In the genomic region with DNA sequence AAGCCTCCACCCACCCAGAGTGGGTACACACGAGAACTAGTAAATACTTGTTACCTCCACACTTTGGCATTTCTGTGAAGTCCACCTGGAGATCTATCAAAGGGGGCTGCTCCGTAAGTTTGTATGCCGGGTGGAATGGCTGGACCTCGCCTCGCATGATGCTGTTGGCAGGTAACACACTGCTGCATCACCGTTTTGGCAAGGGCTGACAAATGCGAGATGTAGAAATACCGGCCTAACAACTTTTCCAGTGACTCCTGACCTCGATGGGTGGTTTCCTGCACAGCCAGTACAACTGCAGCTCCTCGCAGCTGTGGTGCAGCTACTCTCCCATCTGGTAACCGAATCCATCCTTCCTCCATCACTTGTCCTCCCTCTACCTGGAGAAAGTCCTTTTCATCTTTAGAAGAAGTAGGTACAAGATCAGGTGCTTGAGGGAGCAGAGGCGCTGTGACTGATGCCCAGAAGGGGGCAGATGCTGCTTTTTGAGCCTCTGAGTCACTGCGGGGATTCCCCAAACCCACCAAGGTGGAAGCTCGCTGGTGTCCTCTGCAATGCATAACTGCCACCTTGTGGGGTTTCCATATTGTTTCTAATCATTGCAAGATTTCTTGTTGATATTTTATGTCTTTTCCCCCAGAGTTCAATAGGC, we compare ENCODE assay signal across 7 cellular contexts. TPM values are rescaled to one million over a fixed set of nuclear protein-coding genes. Genes with fewer than 3 reads are reported as not detected.
DNase-seq lines count a peak whose midpoint lies in the region; ATAC-seq and TF ChIP-seq lines count a peak whose summit lies in the region.
"Not testable (repeated sequence)": the region's sequence is repeated elsewhere in the genome, so short reads cannot be mapped to it uniquely, and the experiment has no call there.

No MANE protein-coding gene starts in this region.

- H3K36me3 Mint-ChIP-seq in activated T-cell treated with anti-CD3 and anti-CD28 coated beads, Interleukin-2, amount 50 U/mL, for 4 hours (ENCODE audit: insufficient read depth); neural progenitor cell: not testable (repeated sequence)

- peaks cover 26% of the 10 kb centered on the region for H3K27me3 Mint-ChIP-seq in activated T-cell treated with anti-CD3 and anti-CD28 coated beads, Interleukin-2, amount 50 U/mL, for 4 hours (ENCODE audit: low read depth)
- H3K27me3 Mint-ChIP-seq in neural progenitor cell (ENCODE audit: insufficient read depth, low read depth): not testable (repeated sequence)

- TF ChIP-seq CTCF in GM12872 (IDR thresholded peaks at IDR 0.05; ENCODE audit: insufficient read depth, low read depth, low read length): peak; percentile 35; the same call in 1 of the 3 replicates
- TF ChIP-seq CTCF in choroid plexus epithelial cell (conservative IDR thresholded peaks at IDR 0.05; ENCODE audit: low read depth, low read length): peak; percentile 27
- peak; percentile 56 for TF ChIP-seq CTCF in neural progenitor cell (IDR thresholded peaks at IDR 0.05)

- not testable (repeated sequence) for H3K4me2 ChIP-seq in neural progenitor cell

- not testable (repeated sequence) for H3K36me3 ChIP-seq in neural progenitor cell

- not testable (repeated sequence) for H4K20me1 ChIP-seq in neural progenitor cell (ENCODE audit: low read depth)

- not testable (repeated sequence) for H2AFZ ChIP-seq in neural progenitor cell (replicated peaks)

- H3K9me3 Mint-ChIP-seq in activated T-cell treated with anti-CD3 and anti-CD28 coated beads, Interleukin-2, amount 50 U/mL, for 4 hours: not testable (repeated sequence)
- H3K9me3 Mint-ChIP-seq in neural progenitor cell: peaks cover 11% of the 10 kb centered on the region

- DNase-seq in NCI-H1694 treated with DMSO at 0.1 percent for 48 hours (lab: John Stamatoyannopoulos, UW) (peak; percentile 3), neural progenitor cell (ENCODE audit: low spot score) (peak; percentile 47)
- DNase-seq in activated CD4-positive, alpha-beta T cell treated with anti-CD3 and anti-CD28 coated beads for 24 hours (ENCODE audit: low read depth in 2 of 2): peak; percentile 32 to 38
- DNase-seq in activated T-cell treated with anti-CD3 and anti-CD28 coated beads, Interleukin-2, amount 50 U/mL, for 4 hours: peak; percentile 11
- not testable (repeated sequence) for DNase-seq in choroid plexus epithelial cell (ENCODE audit: low read depth)
- peak; percentile 25 to 48 for DNase-seq in stimulated activated CD4-positive, alpha-beta T cell treated with anti-CD3 and anti-CD28 coated beads, Interleukin-4, amount 100 ng/mL, for 48 hours (ENCODE audit: low read depth in 2 of 2)

- not testable (repeated sequence) for H3K27ac Mint-ChIP-seq in neural progenitor cell

- H3K27ac ChIP-seq in neural progenitor cell: not testable (repeated sequence)

- not testable (repeated sequence) for H3K4me1 Mint-ChIP-seq in activated T-cell treated with anti-CD3 and anti-CD28 coated beads, Interleukin-2, amount 50 U/mL, for 4 hours (ENCODE audit: low read depth)
- peaks cover 24% of the 10 kb centered on the region for H3K4me1 Mint-ChIP-seq in neural progenitor cell

- H3K4me3 Mint-ChIP-seq in activated T-cell treated with anti-CD3 and anti-CD28 coated beads, Interleukin-2, amount 50 U/mL, for 4 hours; neural progenitor cell: not testable (repeated sequence)

- H3K4me3 ChIP-seq in choroid plexus epithelial cell (ENCODE audit: low read depth, low read length); neural progenitor cell: not testable (repeated sequence)

- not testable (repeated sequence) for H3K9ac ChIP-seq in neural progenitor cell

- H3K9me3 ChIP-seq in neural progenitor cell (ENCODE audit: low read depth): not testable (repeated sequence)

- H3K79me2 ChIP-seq in neural progenitor cell (ENCODE audit: low read depth): not testable (repeated sequence)

- H3F3A ChIP-seq in neural progenitor cell (ENCODE audit: low read depth): not testable (repeated sequence)

- not testable (repeated sequence) for H3K4me1 ChIP-seq in neural progenitor cell

- not testable (repeated sequence) for H3K27me3 ChIP-seq in neural progenitor cell

- not testable (repeated sequence) for ATAC-seq in activated T-cell treated with anti-CD3 and anti-CD28 coated beads, Interleukin-2, amount 50 U/mL, for 4 hours

RNA-seq across cellular contexts. Expression of gene PPP1R26, which starts 40.9 kb away (rescaled TPM):
- 1 to 10 TPM in 2 of 3 donors, under 1 TPM in 1; 0.94 to 2.4 (median 1.2) TPM for total RNA-seq in activated T-cell treated with anti-CD3 and anti-CD28 coated beads, Interleukin-2, amount 50 U/mL, for 4 hours
- total RNA-seq in neural progenitor cell (ENCODE audit: low replicate concordance): 23.0 and 48.7 TPM in 2 replicates
